Comparison of ENCODE assay signal across 3 cellular contexts in genomic region chr6:9927271-9927670, GRCh38.
TF ChIP-seq lines count a peak whose summit lies in the region.

No MANE protein-coding gene starts in this region.

TF ChIP-seq in HepG2, 621 proteins besides CTCF, POLR2A, EP300 and RAD21:
- TF ChIP-seq ZBTB21 (CRISPR knock-in tag; IDR thresholded peaks at IDR 0.05) (no peak), ZNF772 (CRISPR knock-in tag; IDR thresholded peaks at IDR 0.05) (no peak), MXD4 (CRISPR knock-in tag; IDR thresholded peaks at IDR 0.05) (no peak), MAFK (conservative IDR thresholded peaks at IDR 0.05 in 1 of 2, IDR thresholded peaks at IDR 0.05 in 1 of 2; ENCODE audit: low read length in 2 of 2) (peak; percentile 93 to 95), ZZZ3 (CRISPR knock-in tag; IDR thresholded peaks at IDR 0.05; ENCODE audit: borderline replicate concordance) (no peak), ATF7 (IDR thresholded peaks at IDR 0.05) (peak; percentile 82), ATF7 (CRISPR knock-in tag; IDR thresholded peaks at IDR 0.05) (no peak), ZNF556 (CRISPR knock-in tag; IDR thresholded peaks at IDR 0.05; ENCODE audit: borderline replicate concordance) (no peak), MAFF (IDR thresholded peaks at IDR 0.05; ENCODE audit: low read depth, low read length) (peak; percentile 94)
TF ChIP-seq in HepG2: peak in this region for 3.

TF ChIP-seq in IMR-90, 13 proteins besides CTCF, POLR2A, EP300 and RAD21:
- no peak for TF ChIP-seq RCOR1 (IDR thresholded peaks at IDR 0.05; ENCODE audit: insufficient replicate concordance, low read length)
- TF ChIP-seq MAFK (IDR thresholded peaks at IDR 0.05; ENCODE audit: low read depth, low read length), result peak; percentile 85

TF ChIP-seq in H1, 55 proteins besides CTCF, POLR2A, EP300 and RAD21:
- TF ChIP-seq KDM1A (IDR thresholded peaks at IDR 0.05; ENCODE audit: borderline replicate concordance, low read length) (no peak), MAFK (IDR thresholded peaks at IDR 0.05; ENCODE audit: low read depth, low read length) (peak; percentile 48; the same call in 1 of the 2 replicates), CBX5 (IDR thresholded peaks at IDR 0.05; ENCODE audit: low read depth, low read length) (no peak), CHD1 (IDR thresholded peaks at IDR 0.05; ENCODE audit: low read depth, low read length) (no peak)
TF ChIP-seq in H1: peak in this region for 1.
